23 cellular contexts compared by ENCODE assay signal in genomic region chr6:21507811-21508210, GRCh38.
DNase-seq lines count a peak whose midpoint lies in the region; ATAC-seq, FAIRE-seq and TF ChIP-seq lines count a peak whose summit lies in the region.
"Had no signal": no experiment of that assay in that cellular context is flagged by ENCODE, and none has a peak within 500 bp of the region (broad histone marks: within the 10 kb centered on the region; RNA-seq: fewer than 3 reads in every experiment).

No MANE protein-coding gene starts in this region.

- no peak for TF ChIP-seq RAD21 in HepG2 (CRISPR knock-in tag; IDR thresholded peaks at IDR 0.05)

- 18% methylated on average over 2 of the region's 2 CpGs for WGBS in HepG2 (ENCODE audit: low lambda C conversion rate)
- 50% methylated on average over 2 of the region's 2 CpGs for WGBS in right lobe of liver (ENCODE audit: insufficient coverage, low coverage, low lambda C conversion rate, missing lambda C conversion rate)

- no peak overlapping the region for H3K4me3 ChIP-seq in HepG2 (replicated peaks in 1 of 3; ENCODE audit: insufficient read depth in 1 of 3, low read depth in 2 of 3, low read length in 3 of 3)
- no peak overlapping the region for H3K4me3 ChIP-seq in right lobe of liver
- no peak overlapping the region for H3K4me3 ChIP-seq in bronchial epithelial cell (ENCODE audit: low read depth, low read length)
- no peak overlapping the region for H3K4me3 ChIP-seq in neural progenitor cell
- H3K4me3 ChIP-seq: BLaER1, GM12878, PC-9 had no signal

- in situ Hi-C loops in HepG2 (cut with HindIII; ENCODE audit: extremely low pct_ligation_motif_present, low pct_unique_long_range_greater_than_20kb) = no loop called here

- no peaks in the 10 kb centered on the region for H3F3A ChIP-seq in neural progenitor cell (ENCODE audit: low read depth)

- no peaks in the 10 kb centered on the region for H4K20me1 ChIP-seq in HepG2 (ENCODE audit: insufficient read depth, low read length)
- no peaks in the 10 kb centered on the region for H4K20me1 ChIP-seq in neural progenitor cell (ENCODE audit: low read depth)
- H4K20me1 ChIP-seq: BLaER1 had no signal

- DNase-seq in HepG2 (ENCODE audit: low spot score) = peak; percentile 47
- DNase-seq in right lobe of liver = no peak
- peak; percentile 85 for DNase-seq in bronchial epithelial cell (ENCODE audit: low read depth)
- DNase-seq in foreskin keratinocyte = peak; percentile 65 to 82
- DNase-seq in sciatic nerve (ENCODE audit: low spot score) = no peak
- no peak for DNase-seq in neural progenitor cell (ENCODE audit: low spot score)
- no peak for DNase-seq in activated CD4-positive, alpha-beta T cell treated with anti-CD3 and anti-CD28 coated beads for 48 hours
- DNase-seq: 8988T; CD8-positive, alpha-beta T cell; GDM1; HFFc6; NCI-H1048; NCI-H1436 treated with DMSO at 0.1 percent for 48 hours; NCI-H2081 treated with DMSO at 0.1 percent for 48 hours; NCI-H510A; NCI-H82; PC-9 had no signal

- no peak overlapping the region for H3K27ac Mint-ChIP-seq in neural progenitor cell
- H3K27ac Mint-ChIP-seq: CD8-positive, alpha-beta T cell; HFFc6 had no signal

- peaks cover 49% of the 10 kb centered on the region for H3K4me1 ChIP-seq in HepG2 (ENCODE audit: insufficient read depth, low read length)
- H3K4me1 ChIP-seq in right lobe of liver = no peaks in the 10 kb centered on the region
- peaks cover 13% of the 10 kb centered on the region for H3K4me1 ChIP-seq in foreskin keratinocyte
- H3K4me1 ChIP-seq in neural progenitor cell = no peaks in the 10 kb centered on the region
- H3K4me1 ChIP-seq: BLaER1 had no signal

- intact Hi-C loops in HepG2 (cut with micrococcal nuclease; ENCODE audit: unreplicated experiment) = no loop called here
- intact Hi-C loops in right lobe of liver (cut with DNase I) = no loop called here
- intact Hi-C loops in sciatic nerve (cut with DNase I) = no loop called here

- H3K4me1 Mint-ChIP-seq in neural progenitor cell = no peaks in the 10 kb centered on the region

- no peak for ATAC-seq in HepG2
- no peak for ATAC-seq in right lobe of liver
- ATAC-seq in foreskin keratinocyte = peak; percentile 59
- no peak for ATAC-seq in sciatic nerve
- ATAC-seq in GM21529 (IDR thresholded peaks at IDR 0.05; ENCODE audit: unreplicated experiment) = no peak
- ATAC-seq: CD8-positive, alpha-beta T cell; GM12878; Right ventricle myocardium inferior had no signal

- H3K27ac ChIP-seq in HepG2 (ENCODE audit: extremely low read length, insufficient read depth, low read length) = no peak overlapping the region
- no peak overlapping the region for H3K27ac ChIP-seq in right lobe of liver
- H3K27ac ChIP-seq in foreskin keratinocyte = peak overlapping the region; percentile 95
- H3K27ac ChIP-seq in neural progenitor cell = no peak overlapping the region
- H3K27ac ChIP-seq: BLaER1, KMS-11, PC-9 had no signal

- TF ChIP-seq CTCF in HepG2 (CRISPR knock-in tag; IDR thresholded peaks at IDR 0.05) (no peak), right lobe of liver (IDR thresholded peaks at IDR 0.05) (no peak), bronchial epithelial cell (IDR thresholded peaks at IDR 0.05; ENCODE audit: insufficient read depth, low read length, severe bottlenecking) (no peak), foreskin keratinocyte (conservative IDR thresholded peaks at IDR 0.05) (no peak), neural progenitor cell (IDR thresholded peaks at IDR 0.05) (no peak)

- FAIRE-seq in HepG2 (lab: Jason Lieb, UNC) (no peak), bronchial epithelial cell (lab: Jason Lieb, UNC) (peak; percentile 43)
- FAIRE-seq: GM12878, H1 had no signal

- CTCF ChIA-PET in HepG2 (lab: Yijun Ruan, JAX; ENCODE audit: low intra/inter-chr PET ratio, low total read pairs) = no interaction called here

- H3K9ac ChIP-seq in HepG2 (ENCODE audit: insufficient read depth, low read depth, low read length) (no peak overlapping the region), neural progenitor cell (no peak overlapping the region)
- H3K9ac ChIP-seq: BLaER1, KMS-11 had no signal

- H3K9me3 Mint-ChIP-seq in neural progenitor cell = peaks cover 6% of the 10 kb centered on the region
- H3K9me3 Mint-ChIP-seq: CD8-positive, alpha-beta T cell; HFFc6 had no signal

- peaks cover 0 to 6% of the 10 kb centered on the region in 2 experiments; a peak in 2 of 5 replicates for H3K27me3 ChIP-seq in HepG2 (ENCODE audit: control insufficient read depth in 1 of 2, insufficient read depth in 2 of 2, low read length in 2 of 2)
- no peaks in the 10 kb centered on the region for H3K27me3 ChIP-seq in right lobe of liver
- no peaks in the 10 kb centered on the region for H3K27me3 ChIP-seq in bronchial epithelial cell (ENCODE audit: control insufficient read depth, insufficient read depth, low read length)
- no peaks in the 10 kb centered on the region for H3K27me3 ChIP-seq in foreskin keratinocyte
- H3K27me3 ChIP-seq in neural progenitor cell = no peaks in the 10 kb centered on the region
- H3K27me3 ChIP-seq: BLaER1 had no signal

- peaks cover 8% of the 10 kb centered on the region for H3K27me3 Mint-ChIP-seq in neural progenitor cell (ENCODE audit: insufficient read depth, low read depth)

- BruUV-seq in HepG2 (replicated peaks; lab: Mats Ljungman, UMichigan) = no TSS peak

- TF ChIP-seq EP300 in HepG2 (IDR thresholded peaks at IDR 0.05; ENCODE audit: low read depth in 2 of 2, low read length in 2 of 2) (no peak), HepG2 (CRISPR knock-in tag; IDR thresholded peaks at IDR 0.05; ENCODE audit: borderline replicate concordance) (no peak)

- no peak overlapping the region for H3K4me2 ChIP-seq in HepG2 (ENCODE audit: low read depth, low read length)
- H3K4me2 ChIP-seq in neural progenitor cell = no peak overlapping the region
- H3K4me2 ChIP-seq: BLaER1, KMS-11, PC-9 had no signal

- H2AFZ ChIP-seq in HepG2 (ENCODE audit: low read length) (peak overlapping the region; percentile 24), neural progenitor cell (replicated peaks) (no peak overlapping the region)
- H2AFZ ChIP-seq: PC-9 had no signal

- no peaks in the 10 kb centered on the region for H3K36me3 Mint-ChIP-seq in neural progenitor cell
- H3K36me3 Mint-ChIP-seq: CD8-positive, alpha-beta T cell had no signal

- POLR2A ChIA-PET in HepG2 (lab: Yijun Ruan, JAX) = no interaction called here

- TF ChIP-seq POLR2A in HepG2 (IDR thresholded peaks at IDR 0.05; ENCODE audit: insufficient read depth in 1 of 2, low read depth in 2 of 2, low read length in 2 of 2) = no peak
- no peak for TF ChIP-seq POLR2A in right lobe of liver (IDR thresholded peaks at IDR 0.05)

- H3K36me3 ChIP-seq in HepG2 (replicated peaks in 1 of 2; ENCODE audit: control insufficient read depth in 1 of 2, insufficient read depth in 2 of 2, low read length in 2 of 2) (no peaks in the 10 kb centered on the region), right lobe of liver (no peaks in the 10 kb centered on the region), bronchial epithelial cell (ENCODE audit: control insufficient read depth, insufficient read depth, low read length) (no peaks in the 10 kb centered on the region), neural progenitor cell (no peaks in the 10 kb centered on the region)
- H3K36me3 ChIP-seq: BLaER1 had no signal

- H3K4me3 Mint-ChIP-seq in neural progenitor cell = no peak overlapping the region
- H3K4me3 Mint-ChIP-seq: CD8-positive, alpha-beta T cell; HFFc6 had no signal

- H3K79me2 ChIP-seq in HepG2 (ENCODE audit: insufficient read depth, low read length) (no peaks in the 10 kb centered on the region), neural progenitor cell (ENCODE audit: low read depth) (no peaks in the 10 kb centered on the region)

- H3K9me3 ChIP-seq in HepG2 (ENCODE audit: low read length) (no peaks in the 10 kb centered on the region), right lobe of liver (no peaks in the 10 kb centered on the region), neural progenitor cell (ENCODE audit: low read depth) (no peaks in the 10 kb centered on the region)
- H3K9me3 ChIP-seq: BLaER1 had no signal

TF ChIP-seq in HepG2, 621 proteins besides CTCF, POLR2A, EP300 and RAD21 (continues in another document):
- TF ChIP-seq ZNF644 (CRISPR knock-in tag; IDR thresholded peaks at IDR 0.05; ENCODE audit: low read depth) (peak; percentile 69), POGZ (CRISPR knock-in tag; IDR thresholded peaks at IDR 0.05) (peak; percentile 39; the same call in 1 of the 2 replicates), HHEX (CRISPR knock-in tag; IDR thresholded peaks at IDR 0.05) (no peak), HNF4A (CRISPR knock-in tag; IDR thresholded peaks at IDR 0.05) (no peak), ELF1 (CRISPR knock-in tag; IDR thresholded peaks at IDR 0.05) (peak; percentile 21; the same call in 1 of the 2 replicates), GABPB1 (CRISPR knock-in tag; IDR thresholded peaks at IDR 0.05) (peak; percentile 37; the same call in 1 of the 2 replicates), SOX5 (CRISPR knock-in tag; IDR thresholded peaks at IDR 0.05; ENCODE audit: borderline replicate concordance) (peak; percentile 19; the same call in 1 of the 2 replicates), FOSL2 (CRISPR knock-in tag; IDR thresholded peaks at IDR 0.05) (peak; percentile 50; the same call in 1 of the 2 replicates), KAT8 (CRISPR knock-in tag; IDR thresholded peaks at IDR 0.05) (0 out of 2 replicates have a peak, but pooled peaks have one; percentile 15), ZBTB10 (CRISPR knock-in tag; IDR thresholded peaks at IDR 0.05; ENCODE audit: borderline replicate concordance) (no peak), ZNF205 (CRISPR knock-in tag; IDR thresholded peaks at IDR 0.05) (no peak)

Comparison
In these comparisons a context has a peak if more than half of its experiments do, and no peak if none do; other contexts are left out.
1. DNase-seq: peak in HepG2 (single experiment), bronchial epithelial cell (single experiment) and foreskin keratinocyte (2 of 2); none in right lobe of liver (0 of 3), sciatic nerve (single experiment), neural progenitor cell (single experiment) and activated CD4-positive, alpha-beta T cell treated with anti-CD3 and anti-CD28 coated beads for 48 hours (single experiment).